In the genomic region with DNA sequence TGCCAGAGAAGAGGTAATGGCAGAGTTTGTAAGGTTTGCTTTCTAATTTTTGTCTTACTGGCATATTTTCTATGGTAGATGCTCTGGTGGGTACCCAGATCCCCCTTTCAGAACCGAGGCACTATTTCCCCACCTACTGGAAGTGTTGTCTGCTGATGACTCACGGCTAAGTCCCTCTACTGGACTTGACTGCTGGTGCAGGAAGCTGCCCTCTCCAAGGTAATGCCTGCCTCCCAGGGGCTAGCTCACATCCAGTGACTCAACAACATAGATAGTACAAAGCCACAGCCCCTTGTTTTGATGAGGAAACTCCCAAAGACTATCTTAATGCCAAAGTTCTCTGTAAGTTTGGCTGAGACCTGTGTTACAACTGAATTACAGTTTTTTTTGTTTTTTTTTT, we compare ENCODE assay signal across 16 cellular contexts.
DNase-seq lines count a peak whose midpoint lies in the region; FAIRE-seq and TF ChIP-seq lines count a peak whose summit lies in the region.
"Had no signal": no experiment of that assay in that cellular context is flagged by ENCODE, and none has a peak within 500 bp of the region (broad histone marks: within the 10 kb centered on the region; RNA-seq: fewer than 3 reads in every experiment).

No MANE protein-coding gene starts in this region.

- intact Hi-C loops in CD14-positive monocyte (cut with micrococcal nuclease), result no loop called here

- peaks cover 3 to 15% (median 12%) of the 10 kb centered on the region in 7 donors for H3K9me3 Mint-ChIP-seq in CD14-positive monocyte
- H3K9me3 Mint-ChIP-seq: activated T-cell treated with anti-CD3 and anti-CD28 coated beads, Interleukin-2, amount 50 U/mL, for 24 hours; IgD-negative memory B cell had no signal

- FAIRE-seq in GM19239 (lab: Jason Lieb, UNC), result no peak
- FAIRE-seq: G401.6, islet of Langerhans, pancreas had no signal

- no peak for TF ChIP-seq CTCF in CD14-positive monocyte (IDR thresholded peaks at IDR 0.05)

- no peak overlapping the region for H3K27ac ChIP-seq in epithelial cell of prostate
- H3K27ac ChIP-seq: pancreas, uterus had no signal

- H3K4me3 Mint-ChIP-seq in CD14-positive monocyte, result no peak overlapping the region
- H3K4me3 Mint-ChIP-seq: activated T-cell treated with anti-CD3 and anti-CD28 coated beads, Interleukin-2, amount 50 U/mL, for 24 hours; IgD-negative memory B cell had no signal

- H3K36me3 Mint-ChIP-seq in CD14-positive monocyte, result no peaks in the 10 kb centered on the region
- H3K36me3 Mint-ChIP-seq: IgD-negative memory B cell had no signal

- H3K27ac Mint-ChIP-seq in CD14-positive monocyte, result peak overlapping the region in 1 of 7 donors; percentile 7
- H3K27ac Mint-ChIP-seq: activated T-cell treated with anti-CD3 and anti-CD28 coated beads, Interleukin-2, amount 50 U/mL, for 24 hours; IgD-negative memory B cell had no signal

- no peaks in the 10 kb centered on the region for H3K27me3 Mint-ChIP-seq in CD14-positive monocyte (ENCODE audit: low read depth in 3 of 3)
- H3K27me3 Mint-ChIP-seq: activated T-cell treated with anti-CD3 and anti-CD28 coated beads, Interleukin-2, amount 50 U/mL, for 24 hours; IgD-negative memory B cell had no signal

- DNase-seq in GM04504 (ENCODE audit: low read depth) (peak; percentile 2), NCI-H226 (peak; percentile 78), epithelial cell of prostate (ENCODE audit: low read depth, low spot score) (peak; percentile 54), non-pigmented ciliary epithelial cell (ENCODE audit: low read depth) (peak; percentile 22), globus pallidus (ENCODE audit: low spot score) (no peak), GM19239 (ENCODE audit: insufficient read length, low spot score) (no peak), pons (ENCODE audit: low spot score) (no peak), CD14-positive monocyte (ENCODE audit: low spot score) (no peak)
- DNase-seq: activated T-cell treated with anti-CD3 and anti-CD28 coated beads, Interleukin-2, amount 50 U/mL, for 24 hours; cortex of kidney; NCI-H510A treated with DMSO at 0.1 percent for 48 hours; pancreas; uterus had no signal

- H3K4me1 Mint-ChIP-seq in CD14-positive monocyte, result no peaks in the 10 kb centered on the region
- H3K4me1 Mint-ChIP-seq: IgD-negative memory B cell had no signal

Comparison
In these comparisons a context has a peak if more than half of its experiments do, and no peak if none do; other contexts are left out.
1. DNase-seq: peak in GM04504 (single experiment), NCI-H226 (single experiment), epithelial cell of prostate (single experiment) and non-pigmented ciliary epithelial cell (single experiment); none in globus pallidus (single experiment), GM19239 (single experiment), pons (single experiment) and CD14-positive monocyte (single experiment).